8 cellular contexts compared by ENCODE assay signal in the genomic region with DNA sequence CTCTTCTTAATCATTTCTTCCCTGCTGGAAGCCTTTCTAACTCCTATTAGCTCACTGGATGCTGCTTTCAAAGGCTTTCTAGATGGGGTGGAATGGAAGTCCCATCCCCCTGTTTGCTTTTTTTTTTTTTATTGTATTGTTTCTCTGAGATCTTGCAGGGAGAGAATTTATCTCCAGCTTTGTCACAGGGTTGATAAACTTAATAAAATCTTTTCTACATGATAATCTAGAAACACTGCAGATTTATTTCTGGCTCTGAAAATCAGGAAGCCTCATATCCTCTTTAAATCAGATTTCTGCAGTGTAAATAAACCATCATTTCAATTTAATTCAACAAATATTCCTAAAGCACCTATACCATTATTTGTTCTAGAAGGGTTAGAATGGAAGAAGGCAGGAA.
"Had no signal": no experiment of that assay in that cellular context is flagged by ENCODE, and none has a peak within 500 bp of the region (broad histone marks: within the 10 kb centered on the region; RNA-seq: fewer than 3 reads in every experiment).

No MANE protein-coding gene starts in this region.

- FAIRE-seq: H54, HTR-8/SVneo, K562 had no signal

- DNase-seq: GOT3, H9, HCEC 1CT, IMR-90, KG1 had no signal

- H3K4me3 ChIP-seq: K562 had no signal
